In the genomic region with DNA sequence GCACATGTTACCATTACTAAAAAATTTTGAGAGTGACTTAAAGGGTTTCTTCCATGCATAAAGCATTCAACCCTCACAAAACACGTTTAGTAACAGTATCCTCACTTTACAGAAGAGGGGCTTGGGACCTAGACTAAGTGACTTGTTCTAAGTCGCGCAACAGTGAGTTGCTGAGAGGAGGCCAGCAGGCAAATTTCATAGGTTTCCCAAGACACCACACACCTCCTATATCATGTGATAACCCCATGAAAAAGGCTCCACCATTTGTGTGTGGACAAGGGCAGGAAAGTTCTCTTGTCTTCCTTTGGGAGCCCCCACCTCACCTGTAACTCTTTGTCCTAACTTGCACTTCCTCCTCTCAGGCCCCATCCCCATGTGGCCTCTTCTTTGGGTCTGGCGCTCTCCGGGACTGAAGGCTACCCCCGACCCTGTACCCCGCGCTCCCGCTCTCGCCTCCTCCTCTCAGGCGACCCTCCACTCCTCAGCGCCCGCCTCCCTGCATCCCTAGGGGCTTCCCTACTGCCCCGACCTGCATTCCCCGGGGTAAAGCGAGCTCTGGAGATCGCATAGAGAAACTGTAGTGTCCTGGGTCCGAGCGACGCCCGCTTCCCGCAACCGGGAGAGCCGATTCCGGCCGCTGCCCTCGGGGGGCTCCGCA, we compare ENCODE assay signal across 8 cellular contexts. TPM values are rescaled to one million over a fixed set of nuclear protein-coding genes. Genes with fewer than 3 reads are reported as not detected.
DNase-seq lines count a peak whose midpoint lies in the region; ATAC-seq and TF ChIP-seq lines count a peak whose summit lies in the region.

No MANE protein-coding gene starts in this region.

- H3K27me3 ChIP-seq in DND-41 (ENCODE audit: insufficient read depth, low read length, poor library complexity) (no peaks in the 10 kb centered on the region), Loucy (ENCODE audit: insufficient read depth, low read length, poor library complexity, severe bottlenecking) (peaks cover 11% of the 10 kb centered on the region)

- peak overlapping the region; percentile 99 for H3K27ac ChIP-seq in DND-41 (ENCODE audit: low read length)
- peak overlapping the region; percentile 91 for H3K27ac ChIP-seq in caudate nucleus (ENCODE audit: low read depth, low read length)

- H3K4me2 ChIP-seq in DND-41 (ENCODE audit: insufficient read depth, low read length): peak overlapping the region; percentile 79
- H3K4me2 ChIP-seq in Loucy (ENCODE audit: low read depth, low read length, poor library complexity, severe bottlenecking): peak overlapping the region; percentile 99

- peak; percentile 1; the same call in 1 of the 3 replicates for ATAC-seq in DND-41 (ENCODE audit: insufficient read depth, low read depth)
- ATAC-seq in mucosa of descending colon: peak; percentile 1
- ATAC-seq in HG03097 (IDR thresholded peaks at IDR 0.05; ENCODE audit: low FRiP score, unreplicated experiment): no peak

- H3K4me1 ChIP-seq in DND-41 (ENCODE audit: insufficient read depth, low read length) (peaks cover 56% of the 10 kb centered on the region), Loucy (ENCODE audit: insufficient read depth, low read length, poor library complexity, severe bottlenecking) (peaks cover 74% of the 10 kb centered on the region), mucosa of descending colon (ENCODE audit: low read depth) (peaks cover 20% of the 10 kb centered on the region)

- H3K9ac ChIP-seq in DND-41 (ENCODE audit: low read depth, low read length) (peak overlapping the region; percentile 92), Loucy (ENCODE audit: low read depth, low read length, poor library complexity, severe bottlenecking) (peak overlapping the region; percentile 100)

- no peak for DNase-seq in DND-41
- DNase-seq in caudate nucleus (lab: John Stamatoyannopoulos, UW): no peak
- peak in 1 of 3 donors; percentile 82 for DNase-seq in mucosa of descending colon
- DNase-seq in occipital lobe (lab: John Stamatoyannopoulos, UW): no peak
- no peak for DNase-seq in stimulated activated CD4-positive, alpha-beta T cell treated with anti-CD3 and anti-CD28 coated beads, Interleukin-4, amount 100 ng/mL, for 24 hours
- no peak for DNase-seq in ACHN

- H2AFZ ChIP-seq in DND-41 (ENCODE audit: low read depth, low read length): peak overlapping the region; percentile 90
- no peak overlapping the region for H2AFZ ChIP-seq in Loucy (ENCODE audit: low read length)

- H3F3A ChIP-seq in Loucy (ENCODE audit: low read depth): peaks cover 24% of the 10 kb centered on the region

- intact Hi-C loops in mucosa of descending colon (cut with DNase I, micrococcal nuclease): no loop called here

- H3K9me3 ChIP-seq in DND-41 (ENCODE audit: insufficient read depth, low read length, severe bottlenecking) (no peaks in the 10 kb centered on the region), Loucy (ENCODE audit: insufficient read depth, low read depth, low read length) (no peaks in the 10 kb centered on the region), mucosa of descending colon (no peaks in the 10 kb centered on the region)

- H3K9me2 ChIP-seq in Loucy (replicated peaks; ENCODE audit: low read depth, low read length): no peaks in the 10 kb centered on the region

- in situ Hi-C loops in ACHN (cut with HindIII; ENCODE audit: low pct_ligation_motif_present, low pct_unique_long_range_greater_than_20kb, low sequenced_read_pairs): no loop called here

- no peak for TF ChIP-seq CTCF in DND-41 (IDR thresholded peaks at IDR 0.05; ENCODE audit: borderline replicate concordance, extremely low read depth, low read length, poor library complexity, severe bottlenecking)
- no peak for TF ChIP-seq CTCF in Loucy (conservative IDR thresholded peaks at IDR 0.05; ENCODE audit: low read length)
- TF ChIP-seq CTCF in mucosa of descending colon (IDR thresholded peaks at IDR 0.05): no peak

- peak overlapping the region; percentile 81 to 94 for H3K4me3 ChIP-seq in DND-41 (ENCODE audit: low read depth in 1 of 2, low read length in 2 of 2)
- H3K4me3 ChIP-seq in Loucy (ENCODE audit: low read length, poor library complexity, severe bottlenecking): peak overlapping the region; percentile 97
- peak overlapping the region; percentile 66 for H3K4me3 ChIP-seq in mucosa of descending colon

- H4K20me1 ChIP-seq in DND-41 (ENCODE audit: insufficient read depth, low read length) (no peaks in the 10 kb centered on the region), Loucy (ENCODE audit: insufficient read depth, low read length, poor library complexity, severe bottlenecking) (peaks cover 24% of the 10 kb centered on the region)

- H3K36me3 ChIP-seq in DND-41 (ENCODE audit: insufficient read depth, low read length): peaks cover 51% of the 10 kb centered on the region
- H3K36me3 ChIP-seq in Loucy (ENCODE audit: insufficient read depth, low read length): peaks cover 36% of the 10 kb centered on the region
- peaks cover 7% of the 10 kb centered on the region for H3K36me3 ChIP-seq in mucosa of descending colon (ENCODE audit: low read depth)

- peaks cover 27% of the 10 kb centered on the region for H3K79me2 ChIP-seq in DND-41 (ENCODE audit: insufficient read depth, low read length)
- H3K79me2 ChIP-seq in Loucy (ENCODE audit: insufficient read depth, low read length): peaks cover 79% of the 10 kb centered on the region

RNA-seq across cellular contexts. Expression of gene PSMB8, which starts 0.4 kb away (rescaled TPM):
- total RNA-seq in mucosa of descending colon (100 to 1,000 TPM in 2 of 3 donors, 10 to 100 TPM in 1; 94.7 to 199 (median 117) TPM), occipital lobe (5.3 TPM)

RNA-seq across cellular contexts. Expression of gene TAP2, which starts 4.9 kb away (rescaled TPM):
- 100 to 1,000 TPM in 1 of 3 donors, 10 to 100 TPM in 2; 47.4 to 179 (median 52.7) TPM for total RNA-seq in mucosa of descending colon
- 3.9 TPM for total RNA-seq in occipital lobe

RNA-seq across cellular contexts. Expression of gene TAP1, which starts 10.1 kb away (rescaled TPM):
- total RNA-seq in mucosa of descending colon: 100 to 1,000 TPM in 1 of 3 donors, 10 to 100 TPM in 2; 69.5 to 131 (median 91.3) TPM
- total RNA-seq in occipital lobe: 7.5 TPM

RNA-seq across cellular contexts. Expression of gene PSMB9, which starts 10.5 kb away (rescaled TPM):
- total RNA-seq in mucosa of descending colon (100 to 1,000 TPM in 1 of 3 donors, 10 to 100 TPM in 2; 37.4 to 108 (median 39.0) TPM), occipital lobe (5.8 TPM)

RNA-seq across cellular contexts. Expression of gene HLA-DOB, which starts 26.6 kb away (rescaled TPM):
- under 1 TPM in 2 of 3 donors, not detected in 1; 0.38 to 0.87 TPM for total RNA-seq in mucosa of descending colon
- total RNA-seq in occipital lobe: not detected

Comparison
In these comparisons a context has a peak if more than half of its experiments do, and no peak if none do; other contexts are left out.
1. RNA of gene PSMB8, which starts 0.4 kb away (total RNA-seq): 94.7 to 199 TPM in mucosa of descending colon; 5.3 TPM in occipital lobe (single experiment); every median in the first group is over 10 times any median in the second.
2. Peak in every context shown above with its lines, with median percentiles within 50 percentile points of each other: H3K4me3 ChIP-seq.